In the genomic region with DNA sequence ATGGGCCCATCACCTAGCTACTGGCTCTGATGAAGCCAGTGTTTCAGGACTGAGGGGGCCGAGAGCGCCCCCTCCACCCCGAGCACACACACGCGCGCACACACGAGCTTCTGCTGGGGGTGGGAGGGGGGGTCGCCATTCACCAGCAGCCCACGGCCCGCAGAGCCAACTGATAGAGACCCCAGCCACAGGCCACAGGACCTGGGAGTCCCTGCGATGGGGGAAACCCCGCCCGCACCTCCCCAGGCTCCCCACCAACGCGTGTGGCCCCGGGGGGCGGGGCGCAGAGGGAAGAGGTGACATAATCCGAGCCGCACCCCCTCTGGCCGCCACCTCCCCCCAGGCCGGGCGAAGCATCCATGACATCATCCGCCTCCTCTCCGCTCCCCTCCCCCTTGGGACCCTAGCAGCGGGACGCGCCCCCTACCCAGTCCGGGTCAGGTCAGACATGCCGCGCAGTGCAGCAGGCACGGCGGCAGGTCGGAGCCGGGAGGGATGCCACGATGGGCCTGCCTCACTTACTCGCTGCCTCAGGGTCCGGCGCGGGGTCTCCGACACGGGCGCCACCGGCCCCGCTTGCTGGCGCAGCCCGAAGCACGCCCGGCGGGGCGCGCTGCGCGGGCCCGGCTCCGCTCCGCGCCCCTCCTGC, we compare ENCODE assay signal across 8 cellular contexts. TPM values are rescaled to one million over a fixed set of nuclear protein-coding genes. Genes with fewer than 3 reads are reported as not detected.
DNase-seq lines count a peak whose midpoint lies in the region; ATAC-seq, FAIRE-seq and TF ChIP-seq lines count a peak whose summit lies in the region.

A gene (minus strand): TSS at position 617 of the 649 bp plus-strand sequence. CDS start 6,386 bp downstream, outside the sequence.

- no peaks in the 10 kb centered on the region for H3K9me3 ChIP-seq in SK-N-MC (ENCODE audit: low read depth, low read length)

- no peaks in the 10 kb centered on the region for H3K9me3 Mint-ChIP-seq in activated naive CD4-positive, alpha-beta T cell treated with anti-CD3 and anti-CD28 coated beads, Interleukin-2, amount 50 U/mL, for 72 hours

- H3K36me3 ChIP-seq in SK-N-MC (ENCODE audit: insufficient read depth, low read length), result no peaks in the 10 kb centered on the region

- no peak for FAIRE-seq in urothelium cell line (lab: Jason Lieb, UNC)

- intact Hi-C loops in left cardiac atrium (cut with DNase I), result loop anchor here in 1 of 2 donors (10.0 kb wide), 1 partner anchor 232 kb away; a partner anchor contains a TSS

- no peak for TF ChIP-seq RAD21 in Ishikawa (IDR thresholded peaks at IDR 0.05; ENCODE audit: low read depth)

- ATAC-seq in GM21529 (IDR thresholded peaks at IDR 0.05; ENCODE audit: unreplicated experiment) (peak; percentile 56), left cardiac atrium (peak; percentile 66 to 67)
- ATAC-seq in activated naive CD4-positive, alpha-beta T cell treated with anti-CD3 and anti-CD28 coated beads, Interleukin-2, amount 50 U/mL, for 72 hours, result peak; percentile 71 to 74

- peak within 1 kb of the TSS; percentile 86 for H3K9ac ChIP-seq in SK-N-MC (ENCODE audit: insufficient read length)

- H3K36me3 Mint-ChIP-seq in activated naive CD4-positive, alpha-beta T cell treated with anti-CD3 and anti-CD28 coated beads, Interleukin-2, amount 50 U/mL, for 72 hours, result no peaks in the 10 kb centered on the region

- H3K27ac ChIP-seq in SK-N-MC, result peak within 1 kb of the TSS; percentile 48

- H3K4me3 ChIP-seq in SK-N-MC, result peak within 1 kb of the TSS; percentile 89

- peak within 1 kb of the TSS in 1 of 2 donors; percentile 80 for H3K27ac Mint-ChIP-seq in activated naive CD4-positive, alpha-beta T cell treated with anti-CD3 and anti-CD28 coated beads, Interleukin-2, amount 50 U/mL, for 72 hours

- no peak for TF ChIP-seq EP300 in Ishikawa (IDR thresholded peaks at IDR 0.05; ENCODE audit: borderline replicate concordance)

- DNase-seq in DMS79 treated with DMSO at 0.1 percent for 48 hours (lab: John Stamatoyannopoulos, UW) (peak; percentile 5), SK-N-MC (ENCODE audit: low read depth, low spot score) (no peak), left cardiac atrium (peak; percentile 81), putamen (ENCODE audit: low spot score) (peak; percentile 64), urothelium cell line (ENCODE audit: low spot score) (peak; percentile 84)
- peak; percentile 70 to 75 for DNase-seq in activated naive CD4-positive, alpha-beta T cell treated with anti-CD3 and anti-CD28 coated beads, Interleukin-2, amount 50 U/mL, for 72 hours (ENCODE audit: low spot score in 2 of 2)

TF ChIP-seq in Ishikawa, 13 proteins besides CTCF, POLR2A, EP300 and RAD21:
- TF ChIP-seq CEBPB (IDR thresholded peaks at IDR 0.05), result no peak
- no peak for TF ChIP-seq EGR1 (IDR thresholded peaks at IDR 0.05)
- TF ChIP-seq ZBTB7A (IDR thresholded peaks at IDR 0.05; ENCODE audit: low read depth), result peak; percentile 96
- TF ChIP-seq CREB1 (IDR thresholded peaks at IDR 0.05; ENCODE audit: low read depth), result peak; percentile 29; the same call in 1 of the 2 replicates
- TF ChIP-seq TCF12 (IDR thresholded peaks at IDR 0.05; ENCODE audit: low read depth), result peak; percentile 26; the same call in 1 of the 2 replicates

RNA-seq across cellular contexts. Expression of the gene that starts here (rescaled TPM):
- total RNA-seq in activated naive CD4-positive, alpha-beta T cell treated with anti-CD3 and anti-CD28 coated beads, Interleukin-2, amount 50 U/mL, for 72 hours, result 1 to 10 TPM; 2.0 to 4.2 TPM
- total RNA-seq in left cardiac atrium, result 10 to 100 TPM; 12.0 to 13.2 TPM
